In genomic region chr6:32195902-32196681, GRCh38 we compare ENCODE assay signal across 1 cellular context.
A peak's percentile ranks its signal among the peaks of the same experiment; 100 is the strongest.
TF ChIP-seq lines count a peak whose summit lies in the region.

No MANE protein-coding gene starts in this region.

TF ChIP-seq in GM12878, 131 proteins besides CTCF, POLR2A, EP300 and RAD21 (continued from another document and continues in another):
- TF ChIP-seq POLR2AphosphoS5 (IDR thresholded peaks at IDR 0.05; ENCODE audit: low read length), result peak; percentile 87
- TF ChIP-seq NR2F1 (conservative IDR thresholded peaks at IDR 0.05), result peak; percentile 64
- peak; percentile 72 for TF ChIP-seq CUX1 (IDR thresholded peaks at IDR 0.05; ENCODE audit: insufficient replicate concordance, low read depth, low read length)
- TF ChIP-seq HDAC2 (IDR thresholded peaks at IDR 0.05), result no peak
- TF ChIP-seq, protein P1, sequence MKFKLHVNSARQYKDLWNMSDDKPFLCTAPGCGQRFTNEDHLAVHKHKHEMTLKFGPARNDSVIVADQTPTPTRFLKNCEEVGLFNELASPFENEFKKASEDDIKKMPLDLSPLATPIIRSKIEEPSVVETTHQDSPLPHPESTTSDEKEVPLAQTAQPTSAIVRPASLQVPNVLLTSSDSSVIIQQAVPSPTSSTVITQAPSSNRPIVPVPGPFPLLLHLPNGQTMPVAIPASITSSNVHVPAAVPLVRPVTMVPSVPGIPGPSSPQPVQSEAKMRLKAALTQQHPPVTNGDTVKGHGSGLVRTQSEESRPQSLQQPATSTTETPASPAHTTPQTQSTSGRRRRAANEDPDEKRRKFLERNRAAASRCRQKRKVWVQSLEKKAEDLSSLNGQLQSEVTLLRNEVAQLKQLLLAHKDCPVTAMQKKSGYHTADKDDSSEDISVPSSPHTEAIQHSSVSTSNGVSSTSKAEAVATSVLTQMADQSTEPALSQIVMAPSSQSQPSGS (IDR thresholded peaks at IDR 0.05; ENCODE audit: low read length), result no peak
- TF ChIP-seq, protein P2, sequence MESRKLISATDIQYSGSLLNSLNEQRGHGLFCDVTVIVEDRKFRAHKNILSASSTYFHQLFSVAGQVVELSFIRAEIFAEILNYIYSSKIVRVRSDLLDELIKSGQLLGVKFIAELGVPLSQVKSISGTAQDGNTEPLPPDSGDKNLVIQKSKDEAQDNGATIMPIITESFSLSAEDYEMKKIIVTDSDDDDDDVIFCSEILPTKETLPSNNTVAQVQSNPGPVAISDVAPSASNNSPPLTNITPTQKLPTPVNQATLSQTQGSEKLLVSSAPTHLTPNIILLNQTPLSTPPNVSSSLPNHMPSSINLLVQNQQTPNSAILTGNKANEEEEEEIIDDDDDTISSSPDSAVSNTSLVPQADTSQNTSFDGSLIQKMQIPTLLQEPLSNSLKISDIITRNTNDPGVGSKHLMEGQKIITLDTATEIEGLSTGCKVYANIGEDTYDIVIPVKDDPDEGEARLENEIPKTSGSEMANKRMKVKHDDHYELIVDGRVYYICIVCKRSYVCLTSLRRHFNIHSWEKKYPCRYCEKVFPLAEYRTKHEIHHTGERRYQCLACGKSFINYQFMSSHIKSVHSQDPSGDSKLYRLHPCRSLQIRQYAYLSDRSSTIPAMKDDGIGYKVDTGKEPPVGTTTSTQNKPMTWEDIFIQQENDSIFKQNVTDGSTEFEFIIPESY (IDR thresholded peaks at IDR 0.05), result no peak
- TF ChIP-seq, protein P3, sequence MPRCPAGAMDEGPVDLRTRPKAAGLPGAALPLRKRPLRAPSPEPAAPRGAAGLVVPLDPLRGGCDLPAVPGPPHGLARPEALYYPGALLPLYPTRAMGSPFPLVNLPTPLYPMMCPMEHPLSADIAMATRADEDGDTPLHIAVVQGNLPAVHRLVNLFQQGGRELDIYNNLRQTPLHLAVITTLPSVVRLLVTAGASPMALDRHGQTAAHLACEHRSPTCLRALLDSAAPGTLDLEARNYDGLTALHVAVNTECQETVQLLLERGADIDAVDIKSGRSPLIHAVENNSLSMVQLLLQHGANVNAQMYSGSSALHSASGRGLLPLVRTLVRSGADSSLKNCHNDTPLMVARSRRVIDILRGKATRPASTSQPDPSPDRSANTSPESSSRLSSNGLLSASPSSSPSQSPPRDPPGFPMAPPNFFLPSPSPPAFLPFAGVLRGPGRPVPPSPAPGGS (IDR thresholded peaks at IDR 0.05; ENCODE audit: borderline replicate concordance, insufficient read depth, low read depth, low read length, poor library complexity, severe bottlenecking), result peak; percentile 84
- TF ChIP-seq ZBTB40 (IDR thresholded peaks at IDR 0.05; ENCODE audit: borderline replicate concordance), result peak; percentile 49; the same call in 1 of the 2 replicates
- TF ChIP-seq, protein P4, sequence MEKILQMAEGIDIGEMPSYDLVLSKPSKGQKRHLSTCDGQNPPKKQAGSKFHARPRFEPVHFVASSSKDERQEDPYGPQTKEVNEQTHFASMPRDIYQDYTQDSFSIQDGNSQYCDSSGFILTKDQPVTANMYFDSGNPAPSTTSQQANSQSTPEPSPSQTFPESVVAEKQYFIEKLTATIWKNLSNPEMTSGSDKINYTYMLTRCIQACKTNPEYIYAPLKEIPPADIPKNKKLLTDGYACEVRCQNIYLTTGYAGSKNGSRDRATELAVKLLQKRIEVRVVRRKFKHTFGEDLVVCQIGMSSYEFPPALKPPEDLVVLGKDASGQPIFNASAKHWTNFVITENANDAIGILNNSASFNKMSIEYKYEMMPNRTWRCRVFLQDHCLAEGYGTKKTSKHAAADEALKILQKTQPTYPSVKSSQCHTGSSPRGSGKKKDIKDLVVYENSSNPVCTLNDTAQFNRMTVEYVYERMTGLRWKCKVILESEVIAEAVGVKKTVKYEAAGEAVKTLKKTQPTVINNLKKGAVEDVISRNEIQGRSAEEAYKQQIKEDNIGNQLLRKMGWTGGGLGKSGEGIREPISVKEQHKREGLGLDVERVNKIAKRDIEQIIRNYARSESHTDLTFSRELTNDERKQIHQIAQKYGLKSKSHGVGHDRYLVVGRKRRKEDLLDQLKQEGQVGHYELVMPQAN (conservative IDR thresholded peaks at IDR 0.05), result peak; percentile 56; the same call in 1 of the 2 replicates
- TF ChIP-seq ELK1 (IDR thresholded peaks at IDR 0.05; ENCODE audit: low read depth, low read length), result peak; percentile 65; the same call in 1 of the 2 replicates
- TF ChIP-seq, protein P5, sequence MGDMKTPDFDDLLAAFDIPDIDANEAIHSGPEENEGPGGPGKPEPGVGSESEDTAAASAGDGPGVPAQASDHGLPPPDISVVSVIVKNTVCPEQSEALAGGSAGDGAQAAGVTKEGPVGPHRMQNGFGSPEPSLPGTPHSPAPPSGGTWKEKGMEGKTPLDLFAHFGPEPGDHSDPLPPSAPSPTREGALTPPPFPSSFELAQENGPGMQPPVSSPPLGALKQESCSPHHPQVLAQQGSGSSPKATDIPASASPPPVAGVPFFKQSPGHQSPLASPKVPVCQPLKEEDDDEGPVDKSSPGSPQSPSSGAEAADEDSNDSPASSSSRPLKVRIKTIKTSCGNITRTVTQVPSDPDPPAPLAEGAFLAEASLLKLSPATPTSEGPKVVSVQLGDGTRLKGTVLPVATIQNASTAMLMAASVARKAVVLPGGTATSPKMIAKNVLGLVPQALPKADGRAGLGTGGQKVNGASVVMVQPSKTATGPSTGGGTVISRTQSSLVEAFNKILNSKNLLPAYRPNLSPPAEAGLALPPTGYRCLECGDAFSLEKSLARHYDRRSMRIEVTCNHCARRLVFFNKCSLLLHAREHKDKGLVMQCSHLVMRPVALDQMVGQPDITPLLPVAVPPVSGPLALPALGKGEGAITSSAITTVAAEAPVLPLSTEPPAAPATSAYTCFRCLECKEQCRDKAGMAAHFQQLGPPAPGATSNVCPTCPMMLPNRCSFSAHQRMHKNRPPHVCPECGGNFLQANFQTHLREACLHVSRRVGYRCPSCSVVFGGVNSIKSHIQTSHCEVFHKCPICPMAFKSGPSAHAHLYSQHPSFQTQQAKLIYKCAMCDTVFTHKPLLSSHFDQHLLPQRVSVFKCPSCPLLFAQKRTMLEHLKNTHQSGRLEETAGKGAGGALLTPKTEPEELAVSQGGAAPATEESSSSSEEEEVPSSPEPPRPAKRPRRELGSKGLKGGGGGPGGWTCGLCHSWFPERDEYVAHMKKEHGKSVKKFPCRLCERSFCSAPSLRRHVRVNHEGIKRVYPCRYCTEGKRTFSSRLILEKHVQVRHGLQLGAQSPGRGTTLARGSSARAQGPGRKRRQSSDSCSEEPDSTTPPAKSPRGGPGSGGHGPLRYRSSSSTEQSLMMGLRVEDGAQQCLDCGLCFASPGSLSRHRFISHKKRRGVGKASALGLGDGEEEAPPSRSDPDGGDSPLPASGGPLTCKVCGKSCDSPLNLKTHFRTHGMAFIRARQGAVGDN (IDR thresholded peaks at IDR 0.05), result peak; percentile 42
- TF ChIP-seq ATF3 (IDR thresholded peaks at IDR 0.05; ENCODE audit: borderline replicate concordance, extremely low read depth, low read depth, low read length), result no peak
- peak; percentile 49; the same call in 1 of the 2 replicates for TF ChIP-seq POLR2AphosphoS2 (IDR thresholded peaks at IDR 0.05; ENCODE audit: low read depth, low read length)
- peak; percentile 91 for TF ChIP-seq TCF12 (IDR thresholded peaks at IDR 0.05; ENCODE audit: low read depth, low read length)
- peak; percentile 99 for TF ChIP-seq MEF2B (IDR thresholded peaks at IDR 0.05; ENCODE audit: partially characterized antibody, poor library complexity, severe bottlenecking)
- TF ChIP-seq ZNF207 (IDR thresholded peaks at IDR 0.05; ENCODE audit: borderline replicate concordance), result peak; percentile 96
- TF ChIP-seq KDM1A (IDR thresholded peaks at IDR 0.05; ENCODE audit: borderline replicate concordance), result no peak
- TF ChIP-seq NR2C2 (IDR thresholded peaks at IDR 0.05; ENCODE audit: borderline replicate concordance, control insufficient read depth, insufficient read length, low read depth), result no peak
- no peak for TF ChIP-seq RAD51 (IDR thresholded peaks at IDR 0.05)
- TF ChIP-seq LARP7 (IDR thresholded peaks at IDR 0.05), result peak; percentile 96
- no peak for TF ChIP-seq SREBF2 (IDR thresholded peaks at IDR 0.05; ENCODE audit: low read length)
- no peak for TF ChIP-seq ZSCAN29 (IDR thresholded peaks at IDR 0.05)
- peak; percentile 78 for TF ChIP-seq RELB (IDR thresholded peaks at IDR 0.05; ENCODE audit: low read depth)
- TF ChIP-seq EZH2 (IDR thresholded peaks at IDR 0.05; ENCODE audit: borderline replicate concordance, control insufficient read depth, low read depth, low read length), result no peak
- TF ChIP-seq KAT2A (conservative IDR thresholded peaks at IDR 0.05; ENCODE audit: control insufficient read depth, low read depth, low read length), result no peak
- no peak for TF ChIP-seq RUNX3 (IDR thresholded peaks at IDR 0.05; ENCODE audit: low read length)
- TF ChIP-seq SREBF1 (IDR thresholded peaks at IDR 0.05; ENCODE audit: low read length), result no peak
- TF ChIP-seq MXI1 (IDR thresholded peaks at IDR 0.05; ENCODE audit: low read depth, low read length), result peak; percentile 81
- TF ChIP-seq TCF7 (IDR thresholded peaks at IDR 0.05; ENCODE audit: borderline replicate concordance), result no peak
- peak; percentile 11 for TF ChIP-seq RELA (IDR thresholded peaks at IDR 0.05; ENCODE audit: borderline replicate concordance, partially characterized antibody)
